In genomic region chr13:107907065-107907464, GRCh38 we compare ENCODE assay signal across 20 cellular contexts.
"Had no signal": no experiment of that assay in that cellular context is flagged by ENCODE, and none has a peak within 500 bp of the region (broad histone marks: within the 10 kb centered on the region; RNA-seq: fewer than 3 reads in every experiment).

No MANE protein-coding gene starts in this region.

- H3K27ac ChIP-seq: coronary artery, heart right ventricle, left ventricle myocardium inferior, lower lobe of right lung, psoas muscle, right lobe of liver, tibial artery, upper lobe of left lung, uterus had no signal

- H3K4me3 ChIP-seq: coronary artery, heart right ventricle, left ventricle myocardium inferior, lower lobe of right lung, psoas muscle, right lobe of liver, tibial artery, upper lobe of left lung, uterus had no signal

- DNase-seq: effector CD4-positive, alpha-beta T cell; foreskin melanocyte; heart right ventricle; hypothalamus; islet precursor cell; left cardiac atrium; left ventricle myocardium inferior; lower lobe of right lung; naive B cell; psoas muscle; retina; right lobe of liver; stimulated activated CD4-positive, alpha-beta T cell treated with anti-CD3 and anti-CD28 coated beads, Interleukin-4, amount 100 ng/mL, for 1 hour; stimulated activated CD8-positive, alpha-beta memory T cell treated with anti-CD3 and anti-CD28 coated beads, Interleukin-4, amount 100 ng/mL, for 48 hours; stimulated activated naive CD8-positive, alpha-beta T cell treated with anti-CD3 and anti-CD28 coated beads, Interleukin-15, Interleukin-2, amounts not matched to agents 100 U/mL and 50 U/mL, for 24 hours; tibial artery; upper lobe of left lung; uterus had no signal

- H3K36me3 ChIP-seq: heart right ventricle, left ventricle myocardium inferior, lower lobe of right lung, right lobe of liver, tibial artery, upper lobe of left lung, uterus had no signal

- H3K4me1 ChIP-seq: heart right ventricle, left ventricle myocardium inferior, lower lobe of right lung, psoas muscle, right lobe of liver, tibial artery, upper lobe of left lung, uterus had no signal

- H3K9me3 ChIP-seq: heart right ventricle, left ventricle myocardium inferior, lower lobe of right lung, psoas muscle, right lobe of liver, tibial artery, upper lobe of left lung, uterus had no signal

- H3K27me3 ChIP-seq: right lobe of liver, tibial artery, upper lobe of left lung, uterus had no signal

- ATAC-seq: heart right ventricle; left cardiac atrium; lower lobe of right lung; psoas muscle; right lobe of liver; stimulated activated effector memory CD8-positive, alpha-beta T cell treated with anti-CD3 and anti-CD28 coated beads, Interleukin-12 subunit alpha, Interleukin-12 subunit beta, amount 100 ng/mL, for 72 hours; stimulated activated naive CD8-positive, alpha-beta T cell treated with anti-CD3 and anti-CD28 coated beads, Interleukin-15, Interleukin-2, amounts not matched to agents 100 U/mL and 50 U/mL, for 24 hours had no signal
